1 cellular context compared by ENCODE assay signal in the genomic region with DNA sequence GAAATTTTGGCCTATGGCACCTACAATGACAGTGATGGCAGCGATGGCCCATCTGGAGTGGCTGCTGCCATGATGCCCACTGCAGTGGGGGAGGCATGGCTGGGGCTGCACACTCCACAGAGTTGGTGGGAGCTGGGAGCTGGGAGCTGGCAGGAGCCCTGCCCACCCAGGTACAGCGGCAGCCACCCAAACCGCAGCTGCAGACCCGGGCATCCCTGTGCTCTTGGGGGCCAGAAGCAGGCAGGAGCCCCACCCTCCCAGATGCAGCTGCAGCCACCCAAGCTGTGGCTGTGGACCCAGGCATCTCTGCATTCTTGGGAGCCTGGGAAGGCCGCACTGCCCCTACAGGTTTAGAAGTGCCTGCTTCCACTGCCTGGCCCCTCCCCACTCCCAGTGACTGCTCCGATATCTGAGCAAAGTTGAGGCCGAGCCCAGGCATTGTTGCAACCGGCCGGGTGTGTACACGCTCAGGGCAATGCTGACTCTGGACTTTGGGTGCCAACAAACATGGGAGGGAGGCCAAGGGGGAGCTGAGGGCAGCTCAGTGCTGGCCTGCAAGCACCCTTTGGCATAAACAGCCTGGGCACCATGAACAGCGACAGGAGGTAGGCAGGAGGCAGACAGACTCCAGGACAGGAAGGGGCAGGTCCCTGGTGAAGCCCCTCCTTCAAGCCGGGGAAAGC.
TF ChIP-seq lines count a peak whose summit lies in the region.

No MANE protein-coding gene starts in this region.

TF ChIP-seq in HCT116, 20 proteins besides CTCF, POLR2A, EP300 and RAD21 (continued from another document):
- TF ChIP-seq, protein P1, sequence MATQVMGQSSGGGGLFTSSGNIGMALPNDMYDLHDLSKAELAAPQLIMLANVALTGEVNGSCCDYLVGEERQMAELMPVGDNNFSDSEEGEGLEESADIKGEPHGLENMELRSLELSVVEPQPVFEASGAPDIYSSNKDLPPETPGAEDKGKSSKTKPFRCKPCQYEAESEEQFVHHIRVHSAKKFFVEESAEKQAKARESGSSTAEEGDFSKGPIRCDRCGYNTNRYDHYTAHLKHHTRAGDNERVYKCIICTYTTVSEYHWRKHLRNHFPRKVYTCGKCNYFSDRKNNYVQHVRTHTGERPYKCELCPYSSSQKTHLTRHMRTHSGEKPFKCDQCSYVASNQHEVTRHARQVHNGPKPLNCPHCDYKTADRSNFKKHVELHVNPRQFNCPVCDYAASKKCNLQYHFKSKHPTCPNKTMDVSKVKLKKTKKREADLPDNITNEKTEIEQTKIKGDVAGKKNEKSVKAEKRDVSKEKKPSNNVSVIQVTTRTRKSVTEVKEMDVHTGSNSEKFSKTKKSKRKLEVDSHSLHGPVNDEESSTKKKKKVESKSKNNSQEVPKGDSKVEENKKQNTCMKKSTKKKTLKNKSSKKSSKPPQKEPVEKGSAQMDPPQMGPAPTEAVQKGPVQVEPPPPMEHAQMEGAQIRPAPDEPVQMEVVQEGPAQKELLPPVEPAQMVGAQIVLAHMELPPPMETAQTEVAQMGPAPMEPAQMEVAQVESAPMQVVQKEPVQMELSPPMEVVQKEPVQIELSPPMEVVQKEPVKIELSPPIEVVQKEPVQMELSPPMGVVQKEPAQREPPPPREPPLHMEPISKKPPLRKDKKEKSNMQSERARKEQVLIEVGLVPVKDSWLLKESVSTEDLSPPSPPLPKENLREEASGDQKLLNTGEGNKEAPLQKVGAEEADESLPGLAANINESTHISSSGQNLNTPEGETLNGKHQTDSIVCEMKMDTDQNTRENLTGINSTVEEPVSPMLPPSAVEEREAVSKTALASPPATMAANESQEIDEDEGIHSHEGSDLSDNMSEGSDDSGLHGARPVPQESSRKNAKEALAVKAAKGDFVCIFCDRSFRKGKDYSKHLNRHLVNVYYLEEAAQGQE (IDR thresholded peaks at IDR 0.05; ENCODE audit: low read depth): no peak
- TF ChIP-seq JUND (IDR thresholded peaks at IDR 0.05) (no peak), POLR2AphosphoS5 (IDR thresholded peaks at IDR 0.05; ENCODE audit: low read depth, low read length) (no peak), CEBPB (IDR thresholded peaks at IDR 0.05; ENCODE audit: low read depth) (no peak), EZH2 (IDR thresholded peaks at IDR 0.05) (no peak), SIN3A (IDR thresholded peaks at IDR 0.05; ENCODE audit: low read depth) (no peak), FOSL1 (IDR thresholded peaks at IDR 0.05; ENCODE audit: low read depth) (no peak), SP1 (IDR thresholded peaks at IDR 0.05; ENCODE audit: low read depth) (no peak), ZNF274 (IDR thresholded peaks at IDR 0.05; ENCODE audit: low read depth, low read length) (no peak)
- TF ChIP-seq, protein P2, sequence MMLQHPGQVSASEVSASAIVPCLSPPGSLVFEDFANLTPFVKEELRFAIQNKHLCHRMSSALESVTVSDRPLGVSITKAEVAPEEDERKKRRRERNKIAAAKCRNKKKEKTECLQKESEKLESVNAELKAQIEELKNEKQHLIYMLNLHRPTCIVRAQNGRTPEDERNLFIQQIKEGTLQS (IDR thresholded peaks at IDR 0.05): no peak
- TF ChIP-seq, protein P3, sequence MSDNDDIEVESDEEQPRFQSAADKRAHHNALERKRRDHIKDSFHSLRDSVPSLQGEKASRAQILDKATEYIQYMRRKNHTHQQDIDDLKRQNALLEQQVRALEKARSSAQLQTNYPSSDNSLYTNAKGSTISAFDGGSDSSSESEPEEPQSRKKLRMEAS (IDR thresholded peaks at IDR 0.05): no peak
- TF ChIP-seq, protein P4, sequence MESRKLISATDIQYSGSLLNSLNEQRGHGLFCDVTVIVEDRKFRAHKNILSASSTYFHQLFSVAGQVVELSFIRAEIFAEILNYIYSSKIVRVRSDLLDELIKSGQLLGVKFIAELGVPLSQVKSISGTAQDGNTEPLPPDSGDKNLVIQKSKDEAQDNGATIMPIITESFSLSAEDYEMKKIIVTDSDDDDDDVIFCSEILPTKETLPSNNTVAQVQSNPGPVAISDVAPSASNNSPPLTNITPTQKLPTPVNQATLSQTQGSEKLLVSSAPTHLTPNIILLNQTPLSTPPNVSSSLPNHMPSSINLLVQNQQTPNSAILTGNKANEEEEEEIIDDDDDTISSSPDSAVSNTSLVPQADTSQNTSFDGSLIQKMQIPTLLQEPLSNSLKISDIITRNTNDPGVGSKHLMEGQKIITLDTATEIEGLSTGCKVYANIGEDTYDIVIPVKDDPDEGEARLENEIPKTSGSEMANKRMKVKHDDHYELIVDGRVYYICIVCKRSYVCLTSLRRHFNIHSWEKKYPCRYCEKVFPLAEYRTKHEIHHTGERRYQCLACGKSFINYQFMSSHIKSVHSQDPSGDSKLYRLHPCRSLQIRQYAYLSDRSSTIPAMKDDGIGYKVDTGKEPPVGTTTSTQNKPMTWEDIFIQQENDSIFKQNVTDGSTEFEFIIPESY (IDR thresholded peaks at IDR 0.05; ENCODE audit: extremely low read depth, insufficient replicate concordance, low read length): no peak
